In genomic region chr3:157156844-157157635, GRCh38 we compare ENCODE assay signal across 9 cellular contexts. TPM values are rescaled to one million over a fixed set of nuclear protein-coding genes. Genes with fewer than 3 reads are reported as not detected.
DNase-seq lines count a peak whose midpoint lies in the region; ATAC-seq and TF ChIP-seq lines count a peak whose summit lies in the region.
"Had no signal": no experiment of that assay in that cellular context is flagged by ENCODE, and none has a peak within 500 bp of the region (broad histone marks: within the 10 kb centered on the region; RNA-seq: fewer than 3 reads in every experiment).

No MANE protein-coding gene starts in this region.

- H3K9me3 Mint-ChIP-seq in effector memory CD8-positive, alpha-beta T cell = no peaks in the 10 kb centered on the region
- no peaks in the 10 kb centered on the region for H3K9me3 Mint-ChIP-seq in osteocyte (ENCODE audit: unreplicated experiment)

- no peak for ATAC-seq in effector memory CD8-positive, alpha-beta T cell (replicated peaks)
- no peak for ATAC-seq in HG03108 (IDR thresholded peaks at IDR 0.05; ENCODE audit: unreplicated experiment)

- no peak for TF ChIP-seq CTCF in osteocyte (IDR thresholded peaks at IDR 0.05)

- peak overlapping the region; percentile 99 for H3K27ac Mint-ChIP-seq in effector memory CD8-positive, alpha-beta T cell
- peak overlapping the region; percentile 10 for H3K27ac Mint-ChIP-seq in osteocyte (ENCODE audit: unreplicated experiment)

- H3K4me3 Mint-ChIP-seq in effector memory CD8-positive, alpha-beta T cell = peak overlapping the region; percentile 88 to 91
- peak overlapping the region; percentile 90 for H3K4me3 Mint-ChIP-seq in osteocyte (ENCODE audit: unreplicated experiment)

- H3K4me1 Mint-ChIP-seq in effector memory CD8-positive, alpha-beta T cell (ENCODE audit: low read depth in 2 of 2) = peaks cover 42 to 69% of the 10 kb centered on the region in 2 donors
- peaks cover 56% of the 10 kb centered on the region for H3K4me1 Mint-ChIP-seq in osteocyte (ENCODE audit: unreplicated experiment)

- peak; percentile 36 to 81 (median 39) for DNase-seq in NCI-H1417 (lab: John Stamatoyannopoulos, UW)
- DNase-seq in NCI-H1417 treated with DMSO at 0.1 percent for 48 hours (lab: John Stamatoyannopoulos, UW) = no peak
- peak; percentile 29 to 75 for DNase-seq in NCI-H524 (lab: John Stamatoyannopoulos, UW)
- no peak for DNase-seq in effector memory CD8-positive, alpha-beta T cell
- no peak for DNase-seq in osteocyte (ENCODE audit: extremely low spot score, unreplicated experiment)
- DNase-seq in ureter (ENCODE audit: low spot score) = no peak
- DNase-seq in iPS-NIHi11 (ENCODE audit: low spot score) = no peak
- DNase-seq: C1 segment of cervical spinal cord had no signal

- H3K27me3 Mint-ChIP-seq in effector memory CD8-positive, alpha-beta T cell = no peaks in the 10 kb centered on the region
- no peaks in the 10 kb centered on the region for H3K27me3 Mint-ChIP-seq in osteocyte (ENCODE audit: unreplicated experiment)

- H3K36me3 Mint-ChIP-seq in effector memory CD8-positive, alpha-beta T cell (ENCODE audit: insufficient read depth) = peaks cover 92% of the 10 kb centered on the region
- H3K36me3 Mint-ChIP-seq in osteocyte (ENCODE audit: unreplicated experiment) = peaks cover 55% of the 10 kb centered on the region

RNA-seq across cellular contexts. Expression of gene CCNL1, which starts 2.9 kb away (rescaled TPM):
- total RNA-seq in osteocyte = 93.0 and 116 TPM in 2 replicates
- total RNA-seq in ureter = 172 TPM

Comparison
In these comparisons a context has a peak if more than half of its experiments do, and no peak if none do; other contexts are left out.
1. DNase-seq: peak in NCI-H1417 (3 of 3) and NCI-H524 (2 of 2); none in NCI-H1417 treated with DMSO at 0.1 percent for 48 hours (single experiment), effector memory CD8-positive, alpha-beta T cell (0 of 3), osteocyte (single experiment), ureter (single experiment) and iPS-NIHi11 (single experiment).